In the genomic region with DNA sequence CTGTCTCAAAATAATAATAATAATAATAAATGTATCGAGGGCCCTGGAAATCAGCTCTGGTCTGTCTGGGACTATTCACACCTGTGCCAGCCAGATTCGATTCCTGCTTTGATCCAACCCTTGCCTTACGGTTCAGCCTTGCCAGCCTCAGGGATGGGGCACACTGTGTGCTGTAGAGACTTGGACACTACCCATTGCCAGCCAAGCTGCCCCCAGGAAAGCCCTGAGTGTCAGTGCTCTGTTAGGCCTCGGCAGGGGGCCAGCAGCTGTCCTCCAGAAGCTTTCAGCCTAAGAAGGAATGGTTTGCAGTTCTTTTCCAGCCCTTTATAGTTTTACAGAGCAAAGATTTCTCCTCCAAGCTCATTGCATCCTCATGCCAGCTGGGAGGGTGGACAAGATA, we compare ENCODE assay signal across 18 cellular contexts.
"Had no signal": no experiment of that assay in that cellular context is flagged by ENCODE, and none has a peak within 500 bp of the region (broad histone marks: within the 10 kb centered on the region; RNA-seq: fewer than 3 reads in every experiment).

No MANE protein-coding gene starts in this region.

- H3K4me3 ChIP-seq: sigmoid colon, tibial artery had no signal

- H3K9me3 ChIP-seq: sigmoid colon, tibial artery had no signal

- ATAC-seq: activated T-cell treated with anti-CD3 and anti-CD28 coated beads, Interleukin-2, amount 50 U/mL, for 4 hours; foreskin keratinocyte; left lobe of liver; stimulated activated naive B cell treated with anti-CD40 and anti-IgM and Interleukin-4, amounts not matched to agents 10 μg/mL and 1 μg/mL and 100 μg/mL, for 72 hours had no signal

- H3K9me3 Mint-ChIP-seq: activated T-cell treated with anti-CD3 and anti-CD28 coated beads, Interleukin-2, amount 50 U/mL, for 4 hours; nephron; stimulated activated naive B cell treated with anti-CD40 and anti-IgM and Interleukin-4, amounts not matched to agents 10 μg/mL and 1 μg/mL and 100 μg/mL, for 72 hours had no signal

- H3K27me3 Mint-ChIP-seq: activated naive CD8-positive, alpha-beta T cell; stimulated activated naive B cell treated with anti-CD40 and anti-IgM and Interleukin-4, amounts not matched to agents 10 μg/mL and 1 μg/mL and 100 μg/mL, for 72 hours had no signal

- H3K4me3 Mint-ChIP-seq: activated naive CD8-positive, alpha-beta T cell; activated T-cell treated with anti-CD3 and anti-CD28 coated beads, Interleukin-2, amount 50 U/mL, for 4 hours; nephron; stimulated activated naive B cell treated with anti-CD40 and anti-IgM and Interleukin-4, amounts not matched to agents 10 μg/mL and 1 μg/mL and 100 μg/mL, for 72 hours had no signal

- H3K36me3 Mint-ChIP-seq: activated naive CD8-positive, alpha-beta T cell had no signal

- DNase-seq: activated CD4-positive, alpha-beta T cell treated with anti-CD3 and anti-CD28 coated beads for 1 hour; activated CD8-positive, alpha-beta memory T cell treated with anti-CD3 and anti-CD28 coated beads, Interleukin-2, amount 50 U/mL, for 4 hours; activated gamma-delta T cell treated with Interleukin-2 at 50 U/mL for 16 hours; activated T-cell treated with anti-CD3 and anti-CD28 coated beads, Interleukin-2, amount 50 U/mL, for 4 hours; amygdala; foreskin keratinocyte; glutamatergic neuron; hippocampal formation; islet precursor cell; midbrain; nucleus accumbens; sigmoid colon; stimulated activated CD4-positive, alpha-beta T cell treated with anti-CD3 and anti-CD28 coated beads, Interleukin-4, amount 100 ng/mL, for 24 hours; stimulated activated naive B cell treated with anti-CD40 and anti-IgM and Interleukin-4, amounts not matched to agents 10 μg/mL and 1 μg/mL and 100 μg/mL, for 72 hours; tibial artery had no signal
